ENCODE assay signal across 9 cellular contexts in genomic region chr16:85137323-85138072, GRCh38. TPM values are rescaled to one million over a fixed set of nuclear protein-coding genes. Genes with fewer than 3 reads are reported as not detected.
DNase-seq lines count a peak whose midpoint lies in the region; ATAC-seq and TF ChIP-seq lines count a peak whose summit lies in the region.
"Had no signal": no experiment of that assay in that cellular context is flagged by ENCODE, and none has a peak within 500 bp of the region (broad histone marks: within the 10 kb centered on the region; RNA-seq: fewer than 3 reads in every experiment).

No MANE protein-coding gene starts in this region.

- no peaks in the 10 kb centered on the region for H3K36me3 ChIP-seq in Peyer's patch

- peaks cover 20 to 23% of the 10 kb centered on the region in 2 donors for H3K4me1 Mint-ChIP-seq in natural killer cell treated with Interleukin-12 subunit alpha and Interleukin-12 subunit beta and Interleukin-15 and Interleukin-18, amount 100 ng/mL, for 72 hours (ENCODE audit: low read depth in 2 of 2)

- no peaks in the 10 kb centered on the region for H3K27me3 ChIP-seq in Peyer's patch

- no peak for TF ChIP-seq CTCF in Peyer's patch (IDR thresholded peaks at IDR 0.05)

- H3K9me3 ChIP-seq in Peyer's patch = no peaks in the 10 kb centered on the region

- peak overlapping the region in 2 of 4 donors; percentile 33 to 39 for H3K4me3 ChIP-seq in Peyer's patch

- peak overlapping the region; percentile 38 for H3K4me3 Mint-ChIP-seq in natural killer cell treated with Interleukin-12 subunit alpha and Interleukin-12 subunit beta and Interleukin-15 and Interleukin-18, amount 100 ng/mL, for 72 hours

- no peaks in the 10 kb centered on the region for H3K9me3 Mint-ChIP-seq in natural killer cell treated with Interleukin-12 subunit alpha and Interleukin-12 subunit beta and Interleukin-15 and Interleukin-18, amount 100 ng/mL, for 72 hours

- H3K27me3 Mint-ChIP-seq in natural killer cell treated with Interleukin-12 subunit alpha and Interleukin-12 subunit beta and Interleukin-15 and Interleukin-18, amount 100 ng/mL, for 72 hours = peaks cover 25 to 28% of the 10 kb centered on the region in 2 donors

- peak overlapping the region; percentile 63 to 85 (median 75) for H3K27ac ChIP-seq in Peyer's patch

- H3K27ac Mint-ChIP-seq in natural killer cell treated with Interleukin-12 subunit alpha and Interleukin-12 subunit beta and Interleukin-15 and Interleukin-18, amount 100 ng/mL, for 72 hours = no peak overlapping the region

- peaks cover 0 to 19% (median 0%) of the 10 kb centered on the region in 4 donors for H3K4me1 ChIP-seq in Peyer's patch

- no peak for TF ChIP-seq POLR2A in Peyer's patch (IDR thresholded peaks at IDR 0.05)

- peak; percentile 95 for DNase-seq in AG08395 (ENCODE audit: low spot score)
- peak; percentile 47 to 87 (median 80) for DNase-seq in Peyer's patch
- DNase-seq in fibroblast of gingiva (ENCODE audit: low read depth) = peak; percentile 96
- DNase-seq in natural killer cell treated with Interleukin-12 subunit alpha and Interleukin-12 subunit beta and Interleukin-15 and Interleukin-18, amount 100 ng/mL, for 72 hours (ENCODE audit: low spot score) = no peak
- DNase-seq in activated effector memory CD4-positive, alpha-beta T cell treated with Interleukin-2 at 50 U/mL for 16 hours = no peak
- no peak for DNase-seq in MV-4-11 (lab: John Stamatoyannopoulos, UW)

- no peak for ATAC-seq in natural killer cell treated with Interleukin-12 subunit alpha and Interleukin-12 subunit beta and Interleukin-15 and Interleukin-18, amount 100 ng/mL, for 72 hours
- no peak for ATAC-seq in HG03108 (IDR thresholded peaks at IDR 0.05; ENCODE audit: unreplicated experiment)
- ATAC-seq in HG02798 (IDR thresholded peaks at IDR 0.05; ENCODE audit: poor library complexity, unreplicated experiment) = no peak

- no peaks in the 10 kb centered on the region for H3K36me3 Mint-ChIP-seq in natural killer cell treated with Interleukin-12 subunit alpha and Interleukin-12 subunit beta and Interleukin-15 and Interleukin-18, amount 100 ng/mL, for 72 hours

RNA-seq across cellular contexts. Expression of gene CIBAR2, which starts 25.2 kb away (rescaled TPM):
- total RNA-seq in Peyer's patch = not detected
- not detected for total RNA-seq in natural killer cell treated with Interleukin-12 subunit alpha and Interleukin-12 subunit beta and Interleukin-15 and Interleukin-18, amount 100 ng/mL, for 72 hours
- total RNA-seq: T-helper 1 cell treated with Interleukin-12 subunit alpha and Interleukin-12 subunit beta and Interleukin-4 antibody, amounts not matched to agents 30 ng/mL and 1 ng/mL, for 36 hours had no signal

Comparison
In these comparisons a context has a peak if more than half of its experiments do, and no peak if none do; other contexts are left out.
1. DNase-seq: peak in AG08395 (single experiment), Peyer's patch (3 of 3) and fibroblast of gingiva (single experiment); none in natural killer cell treated with Interleukin-12 subunit alpha and Interleukin-12 subunit beta and Interleukin-15 and Interleukin-18, amount 100 ng/mL, for 72 hours (single experiment), activated effector memory CD4-positive, alpha-beta T cell treated with Interleukin-2 at 50 U/mL for 16 hours (single experiment) and MV-4-11 (single experiment).